ENCODE assay signal across 16 cellular contexts in the genomic region with DNA sequence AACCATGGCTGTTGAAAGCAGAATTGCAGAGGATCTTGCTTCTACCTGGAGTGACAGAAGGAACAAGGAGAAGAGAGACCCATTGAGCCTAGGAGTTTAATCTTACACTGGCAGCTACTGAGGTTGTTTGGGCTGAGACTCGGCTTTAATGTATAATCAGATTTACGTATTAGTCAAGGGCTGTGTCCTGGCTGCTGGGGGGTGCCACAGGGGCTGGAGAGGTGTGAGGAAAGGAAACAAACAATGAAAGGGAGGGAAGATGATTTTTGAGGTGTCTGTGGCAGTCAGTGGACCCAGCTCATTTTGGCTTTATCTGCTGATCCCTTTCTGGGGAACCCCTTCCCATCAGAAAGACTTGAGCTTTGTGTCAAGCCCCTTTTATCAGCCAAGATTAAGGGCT.
A peak's percentile ranks its signal among the peaks of the same experiment; 100 is the strongest.
DNase-seq lines count a peak whose midpoint lies in the region; FAIRE-seq and TF ChIP-seq lines count a peak whose summit lies in the region.
"Had no signal": no experiment of that assay in that cellular context is flagged by ENCODE, and none has a peak within 500 bp of the region (broad histone marks: within the 10 kb centered on the region; RNA-seq: fewer than 3 reads in every experiment).

No MANE protein-coding gene starts in this region.

- no peak for TF ChIP-seq POLR2A in esophagus squamous epithelium (IDR thresholded peaks at IDR 0.05)
- no peak for TF ChIP-seq POLR2A in adrenal gland (IDR thresholded peaks at IDR 0.05)

- H3K27me3 ChIP-seq in bronchial epithelial cell (ENCODE audit: control insufficient read depth, insufficient read depth, low read length) (no peaks in the 10 kb centered on the region), esophagus squamous epithelium (no peaks in the 10 kb centered on the region), HAP-1 (ENCODE audit: low read depth) (no peaks in the 10 kb centered on the region), adrenal gland (no peaks in the 10 kb centered on the region)

- no peaks in the 10 kb centered on the region for H3K36me3 ChIP-seq in bronchial epithelial cell (ENCODE audit: control insufficient read depth, insufficient read depth, low read length)
- H3K36me3 ChIP-seq in esophagus squamous epithelium, result peaks cover 0 to 16% (median 0%) of the 10 kb centered on the region in 3 donors
- H3K36me3 ChIP-seq in HAP-1 (replicated peaks), result no peaks in the 10 kb centered on the region
- H3K36me3 ChIP-seq in adrenal gland (replicated peaks in 1 of 2), result no peaks in the 10 kb centered on the region

- peaks cover 9% of the 10 kb centered on the region for H3K9me3 Mint-ChIP-seq in nephron
- H3K9me3 Mint-ChIP-seq: CD8-positive, alpha-beta T cell had no signal

- no peak overlapping the region for H3K4me3 Mint-ChIP-seq in nephron
- H3K4me3 Mint-ChIP-seq: CD14-positive monocyte; CD8-positive, alpha-beta T cell; IgD-negative memory B cell had no signal

- no peaks in the 10 kb centered on the region for H3K9me3 ChIP-seq in esophagus squamous epithelium
- no peaks in the 10 kb centered on the region for H3K9me3 ChIP-seq in HAP-1
- H3K9me3 ChIP-seq in adrenal gland (replicated peaks in 1 of 3), result no peaks in the 10 kb centered on the region
- H3K9me3 ChIP-seq: A549 had no signal

- peaks cover 0 to 29% (median 4%) of the 10 kb centered on the region in 3 donors for H3K4me1 ChIP-seq in esophagus squamous epithelium
- no peaks in the 10 kb centered on the region for H3K4me1 ChIP-seq in HAP-1
- no peaks in the 10 kb centered on the region for H3K4me1 ChIP-seq in adrenal gland (replicated peaks in 1 of 2)

- peak; percentile 52 to 77 for DNase-seq in NCI-H524 (lab: John Stamatoyannopoulos, UW)
- DNase-seq in bronchial epithelial cell (ENCODE audit: low read depth), result no peak
- no peak for DNase-seq in esophagus squamous epithelium (lab: John Stamatoyannopoulos, UW)
- DNase-seq in HAP-1 (ENCODE audit: low spot score in 2 of 2), result no peak
- no peak for DNase-seq in adrenal gland
- DNase-seq in AG08396 (ENCODE audit: low spot score), result no peak
- DNase-seq: CD8-positive, alpha-beta T cell; COR-L47; DMS53; GM23248 had no signal

- H3K36me3 Mint-ChIP-seq in nephron (ENCODE audit: low read depth), result peaks cover 43% of the 10 kb centered on the region
- H3K36me3 Mint-ChIP-seq: CD14-positive monocyte; CD8-positive, alpha-beta T cell had no signal

- peak overlapping the region; percentile 11 to 55 (median 53) for H3K27ac Mint-ChIP-seq in nephron
- H3K27ac Mint-ChIP-seq: CD8-positive, alpha-beta T cell had no signal

- H3K4me1 Mint-ChIP-seq in nephron, result peaks cover 54% of the 10 kb centered on the region
- H3K4me1 Mint-ChIP-seq: CD14-positive monocyte, IgD-negative memory B cell had no signal

- intact Hi-C loops in esophagus squamous epithelium (cut with DNase I), result no loop called here
- intact Hi-C loops in adrenal gland (cut with DNase I), result no loop called here

- H3K27ac ChIP-seq in esophagus squamous epithelium (no peak overlapping the region), adrenal gland (no peak overlapping the region)
- H3K27ac ChIP-seq: A549, GM23248 had no signal

- in situ Hi-C loops in HAP-1 (cut with MboI; ENCODE audit: low sequenced_read_pairs), result no loop called here

- H3K27me3 Mint-ChIP-seq in nephron (ENCODE audit: low read depth), result no peaks in the 10 kb centered on the region
- H3K27me3 Mint-ChIP-seq: IgD-negative memory B cell had no signal

- no peak for TF ChIP-seq CTCF in bronchial epithelial cell (IDR thresholded peaks at IDR 0.05; ENCODE audit: insufficient read depth, low read length, severe bottlenecking)
- no peak for TF ChIP-seq CTCF in nephron (IDR thresholded peaks at IDR 0.05; ENCODE audit: unreplicated experiment in 3 of 3)
- TF ChIP-seq CTCF in esophagus squamous epithelium (IDR thresholded peaks at IDR 0.05), result no peak
- TF ChIP-seq CTCF in adrenal gland (IDR thresholded peaks at IDR 0.05), result no peak

- FAIRE-seq in bronchial epithelial cell (lab: Jason Lieb, UNC), result peak; percentile 76
- FAIRE-seq: A549, GM18507, H54 had no signal

- 88 to 97% methylated on average over 2 of the region's 2 CpGs for WGBS in esophagus squamous epithelium, 2 donors
- WGBS in adrenal gland, 4 donors, result 80 to 86% (median 81%) methylated on average over 2 of the region's 2 CpGs

- H3K4me3 ChIP-seq in bronchial epithelial cell (ENCODE audit: low read depth, low read length) (no peak overlapping the region), esophagus squamous epithelium (no peak overlapping the region), HAP-1 (no peak overlapping the region), adrenal gland (no peak overlapping the region)
- H3K4me3 ChIP-seq: A549, GM23248 had no signal

Comparison
In these comparisons a context has a peak if more than half of its experiments do, and no peak if none do; other contexts are left out.
1. DNase-seq: peak in NCI-H524 (2 of 2); none in bronchial epithelial cell (single experiment), esophagus squamous epithelium (single experiment), HAP-1 (0 of 2), adrenal gland (0 of 7) and AG08396 (single experiment).